Comparison of ENCODE assay signal across 9 cellular contexts in genomic region chr7:135672560-135673359, GRCh38. TPM values are rescaled to one million over a fixed set of nuclear protein-coding genes. Genes with fewer than 3 reads are reported as not detected.
DNase-seq lines count a peak whose midpoint lies in the region; ATAC-seq and TF ChIP-seq lines count a peak whose summit lies in the region.
"Had no signal": no experiment of that assay in that cellular context is flagged by ENCODE, and none has a peak within 500 bp of the region (broad histone marks: within the 10 kb centered on the region; RNA-seq: fewer than 3 reads in every experiment).

No MANE protein-coding gene starts in this region.

- H4K20me1 ChIP-seq in OCI-LY3 (ENCODE audit: insufficient read depth, low read length) = peaks cover 11% of the 10 kb centered on the region; the same call in 1 of the 2 replicates

- H3K27me3 ChIP-seq in OCI-LY3 (ENCODE audit: low read depth, low read length) (no peaks in the 10 kb centered on the region), mesendoderm (ENCODE audit: insufficient read depth, low read length, poor library complexity) (no peaks in the 10 kb centered on the region)

- no peak overlapping the region for H4K5ac ChIP-seq in mesendoderm (ENCODE audit: low read length)

- no peak overlapping the region for H3K4ac ChIP-seq in mesendoderm (ENCODE audit: low read depth, low read length)

- TF ChIP-seq CTCF in Calu3 (IDR thresholded peaks at IDR 0.05; ENCODE audit: unreplicated experiment) = peak; percentile 70
- peak; percentile 79 for TF ChIP-seq CTCF in OCI-LY3 (IDR thresholded peaks at IDR 0.05; ENCODE audit: low read depth, low read length)

- H3K27ac ChIP-seq in OCI-LY3 (ENCODE audit: low read length) (no peak overlapping the region), mesendoderm (ENCODE audit: low read depth, low read length) (no peak overlapping the region)

- no peak overlapping the region for H3K18ac ChIP-seq in mesendoderm (ENCODE audit: low read length)

- H2AFZ ChIP-seq in OCI-LY3 (ENCODE audit: low read depth, low read length) = no peak overlapping the region

- no TSS peak for BruUV-seq in Calu3 (replicated peaks; lab: Mats Ljungman, UMichigan)

- peaks cover 9% of the 10 kb centered on the region for H3K79me1 ChIP-seq in mesendoderm (ENCODE audit: low read length)

- H3K9me3 ChIP-seq in OCI-LY3 (ENCODE audit: insufficient read depth, low read length) = no peaks in the 10 kb centered on the region

- H3K23ac ChIP-seq in mesendoderm (ENCODE audit: low read length) = no peak overlapping the region

- no peak overlapping the region for H3K27ac Mint-ChIP-seq in Calu3 (ENCODE audit: unreplicated experiment)

- WGBS in mesendoderm (ENCODE audit: extremely low coverage, insufficient coverage, low lambda C conversion rate) = no CpG with 5 or more reads among the region's 3 CpGs

- no peak overlapping the region for H2AK5ac ChIP-seq in mesendoderm (ENCODE audit: low read length)

- H3K4me1 ChIP-seq in OCI-LY3 (ENCODE audit: low read length) (peaks cover 7% of the 10 kb centered on the region; the same call in 1 of the 2 replicates), mesendoderm (ENCODE audit: control insufficient read depth, low read depth, low read length) (no peaks in the 10 kb centered on the region)

- no peak overlapping the region for H4K8ac ChIP-seq in mesendoderm (ENCODE audit: low read depth, low read length)

- H3K4me2 ChIP-seq in OCI-LY3 (ENCODE audit: low read length) (no peak overlapping the region), mesendoderm (ENCODE audit: low read length) (no peak overlapping the region)

- no peak overlapping the region for H2BK15ac ChIP-seq in mesendoderm (replicated peaks; ENCODE audit: low read depth)

- peak; percentile 29 for DNase-seq in Calu3
- DNase-seq in HT-29 (ENCODE audit: low spot score) = peak; percentile 77
- DNase-seq in dermis blood vessel endothelial cell = peak; percentile 91
- DNase-seq in mesendoderm = peak; percentile 73
- DNase-seq in cerebellar nuclear complex (lab: John Stamatoyannopoulos, UW) = no peak

- no peak overlapping the region for H3K4me3 Mint-ChIP-seq in Calu3 (ENCODE audit: low read depth, unreplicated experiment)

- H3K56ac ChIP-seq in mesendoderm (ENCODE audit: low read length) = no peak overlapping the region

- intact Hi-C loops in Calu3 (cut with micrococcal nuclease; ENCODE audit: unreplicated experiment) = loop anchor here (1.0 kb wide), 1 partner anchor 337 kb away; no protein-coding TSS in a partner anchor

- H3K4me1 Mint-ChIP-seq in Calu3 (ENCODE audit: low read depth, unreplicated experiment) = peaks cover 8% of the 10 kb centered on the region

- H3K9ac ChIP-seq in OCI-LY3 (ENCODE audit: low read length) = no peak overlapping the region
- no peak overlapping the region for H3K9ac ChIP-seq in mesendoderm (ENCODE audit: low read length)

- no peaks in the 10 kb centered on the region for H3K9me3 Mint-ChIP-seq in Calu3 (ENCODE audit: low read depth, unreplicated experiment)

- no peak overlapping the region for H2BK120ac ChIP-seq in mesendoderm (ENCODE audit: low read depth, low read length)

- H3K36me3 ChIP-seq in OCI-LY3 (replicated peaks; ENCODE audit: low read depth, low read length) = peaks cover 19% of the 10 kb centered on the region
- no peaks in the 10 kb centered on the region for H3K36me3 ChIP-seq in mesendoderm (ENCODE audit: control insufficient read depth, insufficient read depth, low read length)

- ATAC-seq in GM19395 (IDR thresholded peaks at IDR 0.05; ENCODE audit: unreplicated experiment) (peak; percentile 87), GM18519 (IDR thresholded peaks at IDR 0.05; ENCODE audit: low FRiP score, unreplicated experiment) (no peak)

- no peak overlapping the region for H2BK5ac ChIP-seq in mesendoderm (ENCODE audit: low read length)

- H3K27me3 Mint-ChIP-seq in Calu3 (ENCODE audit: unreplicated experiment) = no peaks in the 10 kb centered on the region

- H3K79me2 ChIP-seq in OCI-LY3 (ENCODE audit: low read length) = peaks cover 35% of the 10 kb centered on the region
- peaks cover 13% of the 10 kb centered on the region for H3K79me2 ChIP-seq in mesendoderm (ENCODE audit: control insufficient read depth, insufficient read depth, low read length)

- CTCF ChIA-PET in Calu3 (lab: Charles Lee) = interaction anchor here (1.0 to 1.1 kb wide), 3 partner anchors 9 to 399 kb away, joined by 3 to 4 read pairs (median 3); no protein-coding TSS in a partner anchor

- H3K4me3 ChIP-seq in OCI-LY3 (ENCODE audit: low read length) (no peak overlapping the region), mesendoderm (ENCODE audit: low read length) (no peak overlapping the region)

- peaks cover 15% of the 10 kb centered on the region for H3K36me3 Mint-ChIP-seq in Calu3 (ENCODE audit: insufficient read depth, unreplicated experiment)

RNA-seq across cellular contexts. Expression of gene STMP1, which starts 10.4 kb away (rescaled TPM):
- total RNA-seq in Calu3 (2022) = 23.8 and 25.6 TPM in 2 replicates
- total RNA-seq in HT-29 (2014; rRNA removed; shearing (Covaris generic)) = 2.9 and 3.3 TPM in 2 replicates
- total RNA-seq in dermis blood vessel endothelial cell = 7.3 and 7.9 TPM in 2 replicates
- 36.7 TPM for polyA plus RNA-seq in mesendoderm (2013, experiment 1 of 2)
- polyA plus RNA-seq in mesendoderm (2013, experiment 2 of 2) = 36.6 TPM

RNA-seq across cellular contexts. Expression of gene SLC13A4, which starts 55.2 kb away (rescaled TPM):
- not detected in 2 replicates for total RNA-seq in Calu3 (2022)
- not detected in 2 replicates for total RNA-seq in HT-29 (2014; rRNA removed; shearing (Covaris generic))
- total RNA-seq in dermis blood vessel endothelial cell = not detected in 2 replicates
- 2.7 TPM for polyA plus RNA-seq in mesendoderm (2013, experiment 1 of 2)
- 2.5 TPM for polyA plus RNA-seq in mesendoderm (2013, experiment 2 of 2)
- total RNA-seq: T-helper 1 cell treated with Interleukin-12 subunit alpha and Interleukin-12 subunit beta and Interleukin-4 antibody, amounts not matched to agents 30 ng/mL and 1 ng/mL, for 36 hours had no signal

Comparison
In these comparisons a context has a peak if more than half of its experiments do, and no peak if none do; other contexts are left out.
1. DNase-seq: peak in Calu3 (single experiment), HT-29 (single experiment), dermis blood vessel endothelial cell (single experiment) and mesendoderm (single experiment); none in cerebellar nuclear complex (0 of 2).